In genomic region chr1:167641786-167642500, GRCh38 we compare ENCODE assay signal across 1 cellular context.
A peak's percentile ranks its signal among the peaks of the same experiment; 100 is the strongest.
TF ChIP-seq lines count a peak whose summit lies in the region.

No MANE protein-coding gene starts in this region.

TF ChIP-seq in K562, 482 proteins besides CTCF, POLR2A, EP300 and RAD21 (continues in another document):
- no peak for TF ChIP-seq ETS1 (conservative IDR thresholded peaks at IDR 0.05; ENCODE audit: control insufficient read depth, low read depth, low read length)
- peak; percentile 79 for TF ChIP-seq GATA2 (CRISPR knock-in tag; IDR thresholded peaks at IDR 0.05)
- TF ChIP-seq ATF7 (IDR thresholded peaks at IDR 0.05), result peak; percentile 39; the same call in 1 of the 2 replicates
- no peak for TF ChIP-seq ZBTB43 (CRISPR knock-in tag; IDR thresholded peaks at IDR 0.05)
- TF ChIP-seq NONO (IDR thresholded peaks at IDR 0.05; ENCODE audit: low read depth in 2 of 2, low read length in 1 of 2), result no peak
- no peak for TF ChIP-seq PATZ1 (CRISPR knock-in tag; IDR thresholded peaks at IDR 0.05; ENCODE audit: borderline replicate concordance)
- TF ChIP-seq HDAC2 (IDR thresholded peaks at IDR 0.05), result 0 out of 2 replicates have a peak, but pooled peaks have one; percentile 19
- TF ChIP-seq ZBTB17 (CRISPR knock-in tag; IDR thresholded peaks at IDR 0.05), result peak; percentile 94
- TF ChIP-seq CHCHD3 (CRISPR knock-in tag; IDR thresholded peaks at IDR 0.05), result no peak
- peak; percentile 28; the same call in 1 of the 2 replicates for TF ChIP-seq CREM (IDR thresholded peaks at IDR 0.05; ENCODE audit: low read depth)
- TF ChIP-seq ZNF639 (CRISPR knock-in tag; conservative IDR thresholded peaks at IDR 0.05 in 1 of 2, IDR thresholded peaks at IDR 0.05 in 1 of 2), result no peak
- TF ChIP-seq CBX3 (IDR thresholded peaks at IDR 0.05; ENCODE audit: borderline replicate concordance in 1 of 2, low read length in 2 of 2), result peak in 1 of 2 experiments; percentile 41; a peak in 1 of 3 replicates
- TF ChIP-seq ZNF780A (CRISPR knock-in tag; IDR thresholded peaks at IDR 0.05), result no peak
- 0 out of 2 replicates have a peak, but pooled peaks have one; percentile 46 for TF ChIP-seq CAMTA2 (CRISPR knock-in tag; conservative IDR thresholded peaks at IDR 0.05)
- no peak for TF ChIP-seq NELFE (IDR thresholded peaks at IDR 0.05; ENCODE audit: insufficient read depth, insufficient read length)
- TF ChIP-seq MAFG (tag; conservative IDR thresholded peaks at IDR 0.05), result peak; percentile 99
- peak in 1 of 2 experiments; percentile 51; a peak in 1 of 4 replicates for TF ChIP-seq RCOR1 (IDR thresholded peaks at IDR 0.05; ENCODE audit: borderline replicate concordance in 1 of 2, low read depth in 2 of 2, low read length in 2 of 2)
- TF ChIP-seq MTA2 (IDR thresholded peaks at IDR 0.05; ENCODE audit: low read depth), result peak; percentile 20; the same call in 1 of the 2 replicates
- TF ChIP-seq SREBF2 (CRISPR knock-in tag; IDR thresholded peaks at IDR 0.05), result no peak
- TF ChIP-seq CBFA2T2 (conservative IDR thresholded peaks at IDR 0.05), result peak; percentile 60
- peak; percentile 19; the same call in 1 of the 2 replicates for TF ChIP-seq ZNF766 (CRISPR knock-in tag; conservative IDR thresholded peaks at IDR 0.05)
- TF ChIP-seq SFPQ (IDR thresholded peaks at IDR 0.05; ENCODE audit: low read depth, low read length), result no peak
- no peak for TF ChIP-seq ZBTB40 (IDR thresholded peaks at IDR 0.05)
- TF ChIP-seq ZBTB40 (CRISPR knock-in tag; IDR thresholded peaks at IDR 0.05), result no peak
- no peak for TF ChIP-seq KAT2B (IDR thresholded peaks at IDR 0.05; ENCODE audit: low read depth, low read length)
- peak; percentile 36 for TF ChIP-seq TBP (optimal IDR thresholded peaks at IDR 0.05; ENCODE audit: low read depth, low read length)
- peak; percentile 99 for TF ChIP-seq ZNF316 (IDR thresholded peaks at IDR 0.05)
- no peak for TF ChIP-seq ZNF121 (CRISPR knock-in tag; conservative IDR thresholded peaks at IDR 0.05)
- peak in 1 of 2 experiments; percentile 54; a peak in 2 of 4 replicates for TF ChIP-seq HDAC1 (IDR thresholded peaks at IDR 0.05)
- peak; percentile 95 for TF ChIP-seq MAFK (IDR thresholded peaks at IDR 0.05; ENCODE audit: low read length)
- peak; percentile 32 to 71; a peak in 1 of 4 replicates for TF ChIP-seq UBTF (IDR thresholded peaks at IDR 0.05; ENCODE audit: borderline replicate concordance in 1 of 2, low read depth in 2 of 2, low read length in 2 of 2)
- peak; percentile 49; the same call in 1 of the 2 replicates for TF ChIP-seq SUPT5H (IDR thresholded peaks at IDR 0.05)
- peak; percentile 83 for TF ChIP-seq TCF3 (CRISPR knock-in tag; IDR thresholded peaks at IDR 0.05)
- TF ChIP-seq MAFF (IDR thresholded peaks at IDR 0.05; ENCODE audit: low read length), result peak; percentile 97
- no peak for TF ChIP-seq SRSF3 (IDR thresholded peaks at IDR 0.05; ENCODE audit: insufficient read depth, low read length)
- TF ChIP-seq NFATC3 (IDR thresholded peaks at IDR 0.05), result 0 out of 2 replicates have a peak, but pooled peaks have one; percentile 27
- TF ChIP-seq MEIS2 (IDR thresholded peaks at IDR 0.05; ENCODE audit: partially characterized antibody), result peak; percentile 31
- peak; percentile 59; the same call in 1 of the 2 replicates for TF ChIP-seq POLR2AphosphoS2 (IDR thresholded peaks at IDR 0.05; ENCODE audit: low read length)
- TF ChIP-seq MNT (conservative IDR thresholded peaks at IDR 0.05), result peak in 1 of 2 experiments; percentile 41; a peak in 1 of 4 replicates
- peak; percentile 42 for TF ChIP-seq CXXC5 (CRISPR knock-in tag; IDR thresholded peaks at IDR 0.05)
